In the genomic region with DNA sequence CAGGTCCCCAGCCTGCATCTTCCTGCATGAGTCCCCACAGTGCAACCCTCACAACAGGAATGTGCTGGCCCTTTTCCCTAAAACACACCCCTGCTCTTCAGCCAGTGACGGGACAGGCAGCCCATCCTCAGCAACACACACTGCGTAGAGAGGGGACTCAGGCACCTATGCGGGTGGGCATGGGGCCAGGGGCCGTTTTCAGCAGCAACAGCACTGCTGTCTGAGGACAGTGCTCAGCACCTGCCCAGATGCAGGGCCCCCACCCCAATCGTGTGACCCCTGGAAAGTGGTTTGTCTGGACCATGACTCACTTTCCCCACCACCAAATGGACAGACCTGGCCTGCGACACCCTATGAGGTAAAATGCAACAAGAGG, we compare ENCODE assay signal across 25 cellular contexts. TPM values are rescaled to one million over a fixed set of nuclear protein-coding genes. Genes with fewer than 3 reads are reported as not detected.
DNase-seq lines count a peak whose midpoint lies in the region; ATAC-seq and TF ChIP-seq lines count a peak whose summit lies in the region.
"Had no signal": no experiment of that assay in that cellular context is flagged by ENCODE, and none has a peak within 500 bp of the region (broad histone marks: within the 10 kb centered on the region; RNA-seq: fewer than 3 reads in every experiment).

No MANE protein-coding gene starts in this region.

- no peaks in the 10 kb centered on the region for H3K9me3 Mint-ChIP-seq in activated T-cell treated with anti-CD3 and anti-CD28 coated beads, Interleukin-2, amount 50 U/mL, for 72 hours
- H3K9me3 Mint-ChIP-seq: activated naive CD4-positive, alpha-beta T cell treated with anti-CD3 and anti-CD28 coated beads, Interleukin-2, amount 10 ng/mL, durations not matched to agents 7 days and 5 days; activated T-cell treated with anti-CD3 and anti-CD28 coated beads, Interleukin-2, amount 50 U/mL, for 4 hours; GM23338; nephron; stimulated activated naive B cell treated with anti-CD40 and anti-IgM and Interleukin-4, amounts not matched to agents 10 μg/mL and 1 μg/mL and 100 μg/mL, for 72 hours had no signal

- DNase-seq in right atrium auricular region (ENCODE audit: low spot score) (no peak), left cardiac atrium (no peak), sigmoid colon (peak; percentile 69), uterus (no peak), A172 (ENCODE audit: low spot score) (no peak)
- no peak for DNase-seq in activated T-cell treated with anti-CD3 and anti-CD28 coated beads, Interleukin-2, amount 50 U/mL, for 72 hours
- DNase-seq: ACHN; activated CD4-positive, alpha-beta T cell treated with anti-CD3 and anti-CD28 coated beads for 1 hour; activated CD8-positive, alpha-beta T cell treated with anti-CD3 and anti-CD28 coated beads, Interleukin-2, amount 10 ng/mL, durations not matched to agents 7 days and 5 days; activated naive CD4-positive, alpha-beta T cell treated with anti-CD3 and anti-CD28 coated beads, Interleukin-2, amount 10 ng/mL, durations not matched to agents 7 days and 5 days; activated T-cell treated with anti-CD3 and anti-CD28 coated beads, Interleukin-2, amount 50 U/mL, for 4 hours; effector CD4-positive, alpha-beta T cell; EL; midbrain; NCI-H1092; NCI-H82; SHP77; stimulated activated naive B cell treated with anti-CD40 and anti-IgM and Interleukin-4, amounts not matched to agents 10 μg/mL and 1 μg/mL and 100 μg/mL, for 72 hours had no signal

- H3K36me3 Mint-ChIP-seq in activated T-cell treated with anti-CD3 and anti-CD28 coated beads, Interleukin-2, amount 50 U/mL, for 72 hours (ENCODE audit: insufficient read depth in 2 of 2) = peaks cover 2 to 3% of the 10 kb centered on the region in 2 donors

- H3K36me3 ChIP-seq in right atrium auricular region = peaks cover 15% of the 10 kb centered on the region
- H3K36me3 ChIP-seq in gastroesophageal sphincter = peaks cover 0 to 19% of the 10 kb centered on the region in 2 donors
- peaks cover 0 to 17% (median 4%) of the 10 kb centered on the region in 4 donors for H3K36me3 ChIP-seq in sigmoid colon
- H3K36me3 ChIP-seq in uterus = no peaks in the 10 kb centered on the region

- H3K27me3 ChIP-seq in right atrium auricular region (no peaks in the 10 kb centered on the region), gastroesophageal sphincter (no peaks in the 10 kb centered on the region), sigmoid colon (no peaks in the 10 kb centered on the region), uterus (no peaks in the 10 kb centered on the region)

- no peaks in the 10 kb centered on the region for H3K27me3 Mint-ChIP-seq in activated T-cell treated with anti-CD3 and anti-CD28 coated beads, Interleukin-2, amount 50 U/mL, for 72 hours (ENCODE audit: low read depth)
- H3K27me3 Mint-ChIP-seq: activated naive CD4-positive, alpha-beta T cell treated with anti-CD3 and anti-CD28 coated beads, Interleukin-2, amount 10 ng/mL, durations not matched to agents 7 days and 5 days; stimulated activated naive B cell treated with anti-CD40 and anti-IgM and Interleukin-4, amounts not matched to agents 10 μg/mL and 1 μg/mL and 100 μg/mL, for 72 hours had no signal

- ATAC-seq in left cardiac atrium = no peak
- no peak for ATAC-seq in gastroesophageal sphincter
- ATAC-seq in GM21390 (IDR thresholded peaks at IDR 0.05; ENCODE audit: unreplicated experiment) = no peak
- ATAC-seq in activated T-cell treated with anti-CD3 and anti-CD28 coated beads, Interleukin-2, amount 50 U/mL, for 72 hours (replicated peaks in 1 of 2) = no peak
- ATAC-seq: activated CD8-positive, alpha-beta T cell treated with anti-CD3 and anti-CD28 coated beads, Interleukin-2, amount 10 ng/mL, durations not matched to agents 7 days and 5 days; activated T-cell treated with anti-CD3 and anti-CD28 coated beads, Interleukin-2, amount 50 U/mL, for 4 hours; esophagus mucosa; GM23338; stimulated activated naive B cell treated with anti-CD40 and anti-IgM and Interleukin-4, amounts not matched to agents 10 μg/mL and 1 μg/mL and 100 μg/mL, for 72 hours had no signal

- H3K27ac ChIP-seq in right atrium auricular region = peak overlapping the region; percentile 81 to 90
- H3K27ac ChIP-seq in gastroesophageal sphincter = peak overlapping the region in 3 of 4 donors; percentile 78 to 91 (median 82)
- H3K27ac ChIP-seq in sigmoid colon = peak overlapping the region; percentile 69 to 92 (median 85)
- peak overlapping the region; percentile 59 to 85 for H3K27ac ChIP-seq in uterus

- H3K4me1 ChIP-seq in right atrium auricular region = peaks cover 0 to 81% of the 10 kb centered on the region in 2 donors
- H3K4me1 ChIP-seq in gastroesophageal sphincter = peaks cover 7 to 98% (median 51%) of the 10 kb centered on the region in 3 donors
- peaks cover 0 to 75% (median 63%) of the 10 kb centered on the region in 4 donors for H3K4me1 ChIP-seq in sigmoid colon
- H3K4me1 ChIP-seq in uterus = peaks cover 10 to 35% of the 10 kb centered on the region in 2 donors

- no peak overlapping the region for H3K27ac Mint-ChIP-seq in activated T-cell treated with anti-CD3 and anti-CD28 coated beads, Interleukin-2, amount 50 U/mL, for 72 hours
- H3K27ac Mint-ChIP-seq: activated naive CD4-positive, alpha-beta T cell treated with anti-CD3 and anti-CD28 coated beads, Interleukin-2, amount 10 ng/mL, durations not matched to agents 7 days and 5 days; GM23338; nephron; stimulated activated naive B cell treated with anti-CD40 and anti-IgM and Interleukin-4, amounts not matched to agents 10 μg/mL and 1 μg/mL and 100 μg/mL, for 72 hours had no signal

- no peak for TF ChIP-seq CTCF in right atrium auricular region (IDR thresholded peaks at IDR 0.05)
- TF ChIP-seq CTCF in gastroesophageal sphincter (IDR thresholded peaks at IDR 0.05) = no peak
- TF ChIP-seq CTCF in sigmoid colon (IDR thresholded peaks at IDR 0.05) = no peak
- TF ChIP-seq CTCF in uterus (IDR thresholded peaks at IDR 0.05) = no peak

- no peaks in the 10 kb centered on the region for H3K9me3 ChIP-seq in right atrium auricular region
- H3K9me3 ChIP-seq in gastroesophageal sphincter = no peaks in the 10 kb centered on the region
- no peaks in the 10 kb centered on the region for H3K9me3 ChIP-seq in sigmoid colon
- H3K9me3 ChIP-seq in uterus = no peaks in the 10 kb centered on the region

- intact Hi-C loops in left cardiac atrium (cut with DNase I) (loop anchor here in 1 of 2 donors (10.0 kb wide), 2 partner anchors 49 to 99 kb away; no protein-coding TSS in a partner anchor), sigmoid colon (cut with DNase I) (loop anchor here (10.0 kb wide), 1 partner anchor 189 kb away; no protein-coding TSS in a partner anchor), uterus (cut with DNase I; ENCODE audit: low total_unique reads) (no loop called here)

- peaks cover 19% of the 10 kb centered on the region for H3K4me1 Mint-ChIP-seq in activated T-cell treated with anti-CD3 and anti-CD28 coated beads, Interleukin-2, amount 50 U/mL, for 72 hours (ENCODE audit: low read depth)

- no peak for TF ChIP-seq POLR2A in gastroesophageal sphincter (IDR thresholded peaks at IDR 0.05)
- no peak for TF ChIP-seq POLR2A in sigmoid colon (IDR thresholded peaks at IDR 0.05)
- TF ChIP-seq POLR2A in uterus (IDR thresholded peaks at IDR 0.05) = no peak

- no peak overlapping the region for H3K4me3 ChIP-seq in right atrium auricular region
- no peak overlapping the region for H3K4me3 ChIP-seq in gastroesophageal sphincter
- H3K4me3 ChIP-seq in sigmoid colon = no peak overlapping the region
- no peak overlapping the region for H3K4me3 ChIP-seq in uterus
- H3K4me3 ChIP-seq: GM23338, smooth muscle cell had no signal

- no peak overlapping the region for H3K4me3 Mint-ChIP-seq in activated T-cell treated with anti-CD3 and anti-CD28 coated beads, Interleukin-2, amount 50 U/mL, for 72 hours
- H3K4me3 Mint-ChIP-seq: activated CD8-positive, alpha-beta T cell treated with anti-CD3 and anti-CD28 coated beads, Interleukin-2, amount 10 ng/mL, durations not matched to agents 7 days and 5 days; activated naive CD4-positive, alpha-beta T cell treated with anti-CD3 and anti-CD28 coated beads, Interleukin-2, amount 10 ng/mL, durations not matched to agents 7 days and 5 days; activated T-cell treated with anti-CD3 and anti-CD28 coated beads, Interleukin-2, amount 50 U/mL, for 4 hours; CD14-positive monocyte; GM23338; nephron; stimulated activated naive B cell treated with anti-CD40 and anti-IgM and Interleukin-4, amounts not matched to agents 10 μg/mL and 1 μg/mL and 100 μg/mL, for 72 hours had no signal

- TF ChIP-seq EP300 in gastroesophageal sphincter (IDR thresholded peaks at IDR 0.05) (no peak), sigmoid colon (IDR thresholded peaks at IDR 0.05) (no peak)

- no CpG with 5 or more reads among the region's 6 CpGs for WGBS in gastroesophageal sphincter (ENCODE audit: low coverage in 1 of 2), 2 donors
- WGBS in sigmoid colon, 2 donors = 87 to 93% methylated on average over 6 of the region's 6 CpGs

RNA-seq across cellular contexts. Expression of a gene that starts 28.0 kb away (rescaled TPM):
- total RNA-seq in right atrium auricular region = 10 to 100 TPM; 24.1 to 49.4 TPM
- total RNA-seq in left cardiac atrium = 10 to 100 TPM; 29.2 to 44.6 TPM
- total RNA-seq in gastroesophageal sphincter = 10 to 100 TPM; 15.2 to 31.6 (median 19.8) TPM
- 10 to 100 TPM in 3 of 4 donors, 1 to 10 TPM in 1; 9.1 to 12.8 (median 11.5) TPM for total RNA-seq in sigmoid colon
- 10 to 100 TPM in 1 of 3 donors, 1 to 10 TPM in 2; 3.7 to 18.7 (median 4.2) TPM for polyA plus RNA-seq in sigmoid colon
- total RNA-seq in uterus = 100 to 1,000 TPM in 2 of 4 donors, 10 to 100 TPM in 2; 56.8 to 152 (median 106) TPM
- total RNA-seq in A172 (2014; rRNA removed; shearing (Covaris generic)) = 0.72 and 0.98 TPM in 2 replicates
- 10 to 100 TPM; 20.5 to 24.8 TPM for total RNA-seq in activated T-cell treated with anti-CD3 and anti-CD28 coated beads, Interleukin-2, amount 50 U/mL, for 72 hours
- polyA plus RNA-seq: CD14-positive monocyte had no signal

RNA-seq across cellular contexts. Expression of a gene that starts 46.8 kb away (rescaled TPM):
- total RNA-seq in right atrium auricular region (10 to 100 TPM; 31.7 to 59.5 TPM), left cardiac atrium (10 to 100 TPM; 37.4 to 49.3 TPM), gastroesophageal sphincter (10 to 100 TPM; 58.4 to 76.2 (median 61.3) TPM), sigmoid colon (10 to 100 TPM; 52.4 to 71.4 (median 58.0) TPM), uterus (100 to 1,000 TPM in 1 of 4 donors, 10 to 100 TPM in 3; 23.6 to 105 (median 54.8) TPM)
- polyA plus RNA-seq in sigmoid colon = 10 to 100 TPM; 13.9 to 51.4 (median 32.4) TPM
- total RNA-seq in A172 (2014; rRNA removed; shearing (Covaris generic)) = 88.7 and 127 TPM in 2 replicates
- 10 to 100 TPM; 46.8 to 48.1 TPM for total RNA-seq in activated T-cell treated with anti-CD3 and anti-CD28 coated beads, Interleukin-2, amount 50 U/mL, for 72 hours

RNA-seq across cellular contexts. Expression of a gene that starts 55.9 kb away (rescaled TPM):
- total RNA-seq in right atrium auricular region (10 to 100 TPM; 12.4 to 17.5 TPM), left cardiac atrium (10 to 100 TPM; 10.8 to 18.7 TPM), gastroesophageal sphincter (10 to 100 TPM; 12.5 to 19.0 (median 14.7) TPM), sigmoid colon (10 to 100 TPM in 3 of 4 donors, 1 to 10 TPM in 1; 7.1 to 20.2 (median 11.9) TPM), uterus (10 to 100 TPM in 3 of 4 donors, 1 to 10 TPM in 1; 4.1 to 43.5 (median 21.7) TPM)
- 10 to 100 TPM in 1 of 3 donors, 1 to 10 TPM in 2; 6.2 to 14.6 (median 8.4) TPM for polyA plus RNA-seq in sigmoid colon
- 9.0 and 10.3 TPM in 2 replicates for total RNA-seq in A172 (2014; rRNA removed; shearing (Covaris generic))
- 10 to 100 TPM; 25.9 to 32.3 TPM for total RNA-seq in activated T-cell treated with anti-CD3 and anti-CD28 coated beads, Interleukin-2, amount 50 U/mL, for 72 hours
